Comparison of ENCODE assay signal across 8 cellular contexts in genomic region chr9:125126019-125126746, GRCh38. TPM values are rescaled to one million over a fixed set of nuclear protein-coding genes. Genes with fewer than 3 reads are reported as not detected.
DNase-seq lines count a peak whose midpoint lies in the region; ATAC-seq and TF ChIP-seq lines count a peak whose summit lies in the region.

No MANE protein-coding gene starts in this region.

- H3K27ac ChIP-seq in mammary epithelial cell (ENCODE audit: insufficient read depth, low read depth, low read length), result no peak overlapping the region

- no peak overlapping the region for H3K4me3 ChIP-seq in mammary epithelial cell (replicated peaks in 1 of 3; ENCODE audit: insufficient read depth in 1 of 3, low read depth in 2 of 3, low read length in 3 of 3)

- BruUV-seq in mammary epithelial cell (replicated peaks; lab: Mats Ljungman, UMichigan), result no TSS peak

- H3K4me1 ChIP-seq in mammary epithelial cell (ENCODE audit: insufficient read depth, low read length), result peaks cover 10% of the 10 kb centered on the region

- no peaks in the 10 kb centered on the region for H4K20me1 ChIP-seq in mammary epithelial cell (ENCODE audit: insufficient read depth, low read length)

- WGBS in mammary epithelial cell (ENCODE audit: low coverage, missing lambda C conversion rate), result 50% methylated on average over 2 of the region's 2 CpGs

- ATAC-seq in GM21515 (IDR thresholded peaks at IDR 0.05; ENCODE audit: unreplicated experiment), result peak; percentile 85
- ATAC-seq in left lobe of liver, result peak; percentile 62
- no peak for ATAC-seq in GM19324 (IDR thresholded peaks at IDR 0.05; ENCODE audit: low FRiP score, unreplicated experiment)

- no peak overlapping the region for H3K9ac ChIP-seq in mammary epithelial cell (ENCODE audit: insufficient read depth, low read length)

- no peaks in the 10 kb centered on the region for H3K36me3 ChIP-seq in mammary epithelial cell (ENCODE audit: insufficient read depth, low read length)

- H3K79me2 ChIP-seq in mammary epithelial cell (ENCODE audit: insufficient read depth, low read length), result no peaks in the 10 kb centered on the region

- H2AFZ ChIP-seq in mammary epithelial cell (ENCODE audit: low read depth, low read length), result peak overlapping the region; percentile 61

- DNase-seq in C1 segment of cervical spinal cord (lab: John Stamatoyannopoulos, UW) (peak in 12 of 14 donors; percentile 5 to 82 (median 44)), KG1 (lab: John Stamatoyannopoulos, UW) (peak; percentile 65), mammary epithelial cell (peak; percentile 90), left lobe of liver (ENCODE audit: low spot score) (no peak)
- DNase-seq in activated CD4-positive, CD25-positive, alpha-beta regulatory T cell treated with anti-CD3 and anti-CD28 coated beads, Interleukin-2, amount 50 U/mL, for 16 hours (ENCODE audit: low read depth, low spot score), result peak; percentile 50
- peak; percentile 27 to 51 (median 49) for DNase-seq in stimulated activated CD4-positive, alpha-beta T cell treated with anti-CD3 and anti-CD28 coated beads, TNF-alpha, amount 100 ng/mL, for 4 hours (ENCODE audit: low read depth in 3 of 3)

- no peaks in the 10 kb centered on the region for H3K27me3 ChIP-seq in mammary epithelial cell (ENCODE audit: insufficient read depth, low read length)

- intact Hi-C loops in mammary epithelial cell (cut with micrococcal nuclease), result no loop called here

- CTCF ChIA-PET in mammary epithelial cell (lab: Charles Lee; ENCODE audit: low non-redundant PET), result interaction anchor here (0.6 kb wide), 1 partner anchor 17 kb away, joined by 3 read pairs; the partner anchor contains the start of gene SCAI

- no peaks in the 10 kb centered on the region for H3K9me3 ChIP-seq in mammary epithelial cell (replicated peaks; ENCODE audit: insufficient read depth, low read length)

- dilution Hi-C loops in mammary epithelial cell (cut with HindIII; ENCODE audit: low sequenced_read_pairs), result no loop called here

- in situ Hi-C loops in mammary epithelial cell (cut with MboI; ENCODE audit: low sequenced_read_pairs in 2 of 2), result loop anchor here in 1 of 2 donors (25.0 kb wide), 1 partner anchor 189 kb away; the partner anchor contains the start of gene GOLGA1

- no peak for TF ChIP-seq CTCF in mammary epithelial cell (conservative IDR thresholded peaks at IDR 0.05 in 1 of 2, IDR thresholded peaks at IDR 0.05 in 1 of 2; ENCODE audit: extremely low read depth in 1 of 2, insufficient read depth in 1 of 2, low read depth in 1 of 2, low read length in 2 of 2)

- no peak overlapping the region for H3K4me2 ChIP-seq in mammary epithelial cell (ENCODE audit: insufficient read depth, low read depth, low read length)

RNA-seq across cellular contexts. Expression of gene SCAI, which starts 17.1 kb away (rescaled TPM):
- total RNA-seq in mammary epithelial cell, result 1 to 10 TPM; 3.1 to 7.7 TPM
- 1.2 TPM for polyA plus RNA-seq in mammary epithelial cell
- polyA minus RNA-seq in mammary epithelial cell, result 24.8 TPM
- total RNA-seq in left lobe of liver, result 2.6 TPM
